ENCODE assay signal across 8 cellular contexts in genomic region chr4:4430492-4431195, GRCh38. TPM values are rescaled to one million over a fixed set of nuclear protein-coding genes. Genes with fewer than 3 reads are reported as not detected.
DNase-seq lines count a peak whose midpoint lies in the region; ATAC-seq and TF ChIP-seq lines count a peak whose summit lies in the region.

No MANE protein-coding gene starts in this region.

- peaks cover 4% of the 10 kb centered on the region for H4K20me1 ChIP-seq in osteoblast (ENCODE audit: insufficient read depth, low read length)

- H3K36me3 ChIP-seq in osteoblast (ENCODE audit: insufficient read depth, low read length), result peaks cover 33% of the 10 kb centered on the region

- peak; percentile 93 for TF ChIP-seq CTCF in osteoblast (IDR thresholded peaks at IDR 0.05; ENCODE audit: extremely low read depth, low read depth, low read length)

- peaks cover 2% of the 10 kb centered on the region for H3K4me1 Mint-ChIP-seq in activated CD4-positive, alpha-beta memory T cell treated with anti-CD3 and anti-CD28 coated beads, Interleukin-2, amount 10 ng/mL, durations not matched to agents 7 days and 5 days

- no peak overlapping the region for H3K4me3 Mint-ChIP-seq in activated CD4-positive, alpha-beta memory T cell treated with anti-CD3 and anti-CD28 coated beads, Interleukin-2, amount 10 ng/mL, durations not matched to agents 7 days and 5 days

- DNase-seq in NCI-H748 (lab: John Stamatoyannopoulos, UW; ENCODE audit: unreplicated experiment) (peak; percentile 21), NCI-H748 treated with DMSO at 0.1 percent for 48 hours (lab: John Stamatoyannopoulos, UW) (no peak), NCI-H2196 (lab: John Stamatoyannopoulos, UW; ENCODE audit: unreplicated experiment) (peak; percentile 43), osteoblast (ENCODE audit: insufficient read length, low spot score, missing footprints) (peak; percentile 97)
- DNase-seq in activated CD4-positive, alpha-beta memory T cell treated with anti-CD3 and anti-CD28 coated beads, Interleukin-2, amount 10 ng/mL, durations not matched to agents 7 days and 5 days, result peak; percentile 58

- no peaks in the 10 kb centered on the region for H3K36me3 Mint-ChIP-seq in activated CD4-positive, alpha-beta memory T cell treated with anti-CD3 and anti-CD28 coated beads, Interleukin-2, amount 10 ng/mL, durations not matched to agents 7 days and 5 days (ENCODE audit: low read depth)

- H3K79me2 ChIP-seq in osteoblast (ENCODE audit: insufficient read depth, low read length), result no peaks in the 10 kb centered on the region

- no peak overlapping the region for H2AFZ ChIP-seq in osteoblast (ENCODE audit: low read length)

- no peaks in the 10 kb centered on the region for H3K27me3 ChIP-seq in osteoblast (ENCODE audit: insufficient read depth, low read length)

- H3K9me3 ChIP-seq in osteoblast (ENCODE audit: low read depth, low read length), result no peaks in the 10 kb centered on the region

- no peaks in the 10 kb centered on the region for H3K9me3 Mint-ChIP-seq in activated CD4-positive, alpha-beta memory T cell treated with anti-CD3 and anti-CD28 coated beads, Interleukin-2, amount 10 ng/mL, durations not matched to agents 7 days and 5 days

- no peaks in the 10 kb centered on the region for H3K27me3 Mint-ChIP-seq in activated CD4-positive, alpha-beta memory T cell treated with anti-CD3 and anti-CD28 coated beads, Interleukin-2, amount 10 ng/mL, durations not matched to agents 7 days and 5 days

- peaks cover 12% of the 10 kb centered on the region for H3K4me1 ChIP-seq in osteoblast (ENCODE audit: insufficient read depth, low read length)

- no peak overlapping the region for H3K27ac Mint-ChIP-seq in activated CD4-positive, alpha-beta memory T cell treated with anti-CD3 and anti-CD28 coated beads, Interleukin-2, amount 10 ng/mL, durations not matched to agents 7 days and 5 days

- peak overlapping the region; percentile 39 for H3K4me2 ChIP-seq in osteoblast (ENCODE audit: insufficient read depth, low read length)

- CTCF ChIA-PET in activated CD4-positive, alpha-beta memory T cell treated with anti-CD3 and anti-CD28 coated beads, Interleukin-2, amount 10 ng/mL, durations not matched to agents 7 days and 5 days (lab: Charles Lee), result interaction anchor here (0.8 to 2.6 kb wide), 9 partner anchors 9 to 181 kb away, joined by 3 to 23 read pairs (median 4); partner anchors contain the start of gene NSG1

- H3K4me3 ChIP-seq in osteoblast (ENCODE audit: insufficient read depth, low read length), result no peak overlapping the region

- POLR2A ChIA-PET in activated CD4-positive, alpha-beta memory T cell treated with anti-CD3 and anti-CD28 coated beads, Interleukin-2, amount 10 ng/mL, durations not matched to agents 7 days and 5 days (lab: Charles Lee), result interaction anchor here (1.0 to 1.1 kb wide), 2 partner anchors 161 to 179 kb away, joined by 3 read pairs; no protein-coding TSS in a partner anchor

- H3K27ac ChIP-seq in osteoblast (ENCODE audit: low read depth, low read length), result peak overlapping the region; percentile 4

- ATAC-seq in HG02642 (IDR thresholded peaks at IDR 0.05; ENCODE audit: poor library complexity, unreplicated experiment) (peak; percentile 75), esophagus mucosa (peak; percentile 84), GM18520 (IDR thresholded peaks at IDR 0.05; ENCODE audit: unreplicated experiment) (no peak)

RNA-seq across cellular contexts. Expression of gene NSG1, which starts 43.7 kb away (rescaled TPM):
- 1 to 10 TPM; 7.0 to 7.7 TPM for total RNA-seq in activated CD4-positive, alpha-beta memory T cell treated with anti-CD3 and anti-CD28 coated beads, Interleukin-2, amount 10 ng/mL, durations not matched to agents 7 days and 5 days
- total RNA-seq in esophagus mucosa, result 58.5 TPM
- total RNA-seq in osteoblast, result not detected in 2 replicates
